23 cellular contexts compared by ENCODE assay signal in genomic region chr9:68715181-68715456, GRCh38. TPM values are rescaled to one million over a fixed set of nuclear protein-coding genes. Genes with fewer than 3 reads are reported as not detected.
"Had no signal": no experiment of that assay in that cellular context is flagged by ENCODE, and none has a peak within 500 bp of the region (broad histone marks: within the 10 kb centered on the region; RNA-seq: fewer than 3 reads in every experiment).

No MANE protein-coding gene starts in this region.

- DNase-seq: IMR-90, Karpas-422, KG1, MG63, NCI-H1092, NCI-H1105 treated with DMSO at 0.1 percent for 48 hours, NCI-H1417 treated with DMSO at 0.1 percent for 48 hours, NCI-H146, NCI-H1694 treated with DMSO at 0.1 percent for 48 hours, NCI-H1930, NCI-H2081, NCI-H2107, NCI-H226, NCI-H446, NCI-H510A, NCI-H524 treated with DMSO at 0.1 percent for 48 hours, NCI-H69, NCI-H774, SHP77, SK-N-SH had no signal

- H3K27me3 ChIP-seq: MG63 had no signal

- H3K36me3 ChIP-seq: MG63 had no signal

- H3K9ac ChIP-seq: SK-N-SH had no signal

- ATAC-seq: HepG2 had no signal

- H3K27ac ChIP-seq: RWPE1 had no signal

- FAIRE-seq: HepG2 had no signal

- H3K9me3 ChIP-seq: MG63, SK-N-SH had no signal

- H3K4me3 ChIP-seq: MG63 had no signal

RNA-seq across cellular contexts. Expression of gene PIP5K1B, which starts 10.1 kb away (rescaled TPM):
- total RNA-seq: HT1080, IMR-90 had no signal
- polyA plus RNA-seq: IMR-90, SK-N-SH had no signal
